9 cellular contexts compared by ENCODE assay signal in genomic region chr20:16761305-16761829, GRCh38. TPM values are rescaled to one million over a fixed set of nuclear protein-coding genes. Genes with fewer than 3 reads are reported as not detected.
DNase-seq lines count a peak whose midpoint lies in the region; ATAC-seq, FAIRE-seq and TF ChIP-seq lines count a peak whose summit lies in the region.
"Had no signal": no experiment of that assay in that cellular context is flagged by ENCODE, and none has a peak within 500 bp of the region (broad histone marks: within the 10 kb centered on the region; RNA-seq: fewer than 3 reads in every experiment).

No MANE protein-coding gene starts in this region.

- no peaks in the 10 kb centered on the region for H3K79me1 ChIP-seq in H1 (ENCODE audit: low read depth, low read length)
- H3K79me1 ChIP-seq in mesenchymal stem cell (replicated peaks; ENCODE audit: low read length, poor library complexity, severe bottlenecking) = no peaks in the 10 kb centered on the region

- H4K91ac ChIP-seq in H1 (replicated peaks; ENCODE audit: insufficient read length, low read length) (no peak overlapping the region), mesenchymal stem cell (ENCODE audit: low read length) (no peak overlapping the region)

- no peak overlapping the region for H3K27ac ChIP-seq in H1 (ENCODE audit: low read depth, low read length)
- H3K27ac ChIP-seq in mesenchymal stem cell (ENCODE audit: low read length, poor library complexity, severe bottlenecking) = no peak overlapping the region

- no peak for TF ChIP-seq POLR2A in H1 (IDR thresholded peaks at IDR 0.05; ENCODE audit: control extremely low read depth in 1 of 2, low read depth in 2 of 2, low read length in 2 of 2)

- no peak overlapping the region for H3K4me3 ChIP-seq in AG04449 (ENCODE audit: low read depth, low read length)
- no peak overlapping the region for H3K4me3 ChIP-seq in H1 (ENCODE audit: extremely low read depth in 1 of 4, insufficient read depth in 2 of 4, low read depth in 3 of 4, low read length in 4 of 4)
- H3K4me3 ChIP-seq in mesenchymal stem cell (ENCODE audit: insufficient read depth in 1 of 2, low read depth in 1 of 2, low read length in 2 of 2) = no peak overlapping the region

- no peak for TF ChIP-seq EP300 in H1 (IDR thresholded peaks at IDR 0.05; ENCODE audit: borderline replicate concordance in 1 of 2, low read depth in 2 of 2, low read length in 2 of 2)

- peak; percentile 19 for DNase-seq in AG04449 (ENCODE audit: low read depth, low spot score)
- peak; percentile 35 for DNase-seq in NCI-H524 treated with DMSO at 0.1 percent for 48 hours (lab: John Stamatoyannopoulos, UW)
- DNase-seq in activated CD4-positive, alpha-beta T cell treated with anti-CD3 and anti-CD28 coated beads, Interleukin-2, amount 50 U/mL, for 24 hours (ENCODE audit: low read depth in 1 of 2, low spot score in 1 of 2) = peak; percentile 11 to 12
- DNase-seq in H1 (ENCODE audit: low read depth in 1 of 2, low spot score in 2 of 2) = peak; percentile 41 to 59
- peak; percentile 73 for DNase-seq in mesenchymal stem cell
- peak; percentile 7 to 57 (median 30) for DNase-seq in stimulated activated naive CD4-positive, alpha-beta T cell (lab: John Stamatoyannopoulos, UW)

- H3K4me1 ChIP-seq in H1 (replicated peaks in 1 of 4; ENCODE audit: control insufficient read depth in 3 of 4, insufficient read depth in 4 of 4, low read length in 3 of 4) (peaks cover 0 to 10% (median 2%) of the 10 kb centered on the region in 4 experiments; a peak in 2 of 7 replicates), mesenchymal stem cell (ENCODE audit: control insufficient read depth, insufficient read depth, low read depth, low read length) (no peaks in the 10 kb centered on the region)

- H3K4me2 ChIP-seq in H1 (ENCODE audit: insufficient read depth in 1 of 2, low read depth in 2 of 2, low read length in 2 of 2) = no peak overlapping the region
- H3K4me2 ChIP-seq in mesenchymal stem cell (ENCODE audit: low read length, poor library complexity, severe bottlenecking) = no peak overlapping the region

- no peaks in the 10 kb centered on the region for H3K79me2 ChIP-seq in H1 (ENCODE audit: control insufficient read depth in 1 of 2, insufficient read depth in 2 of 2, low read length in 2 of 2)

- CTCF ChIA-PET in AG04449 (lab: Yijun Ruan, JAX) (interaction anchor here (0.7 to 3.3 kb wide), 13 partner anchors 9 to 1022 kb away, joined by 3 to 25 read pairs (median 4); partner anchors contain the start of gene OTOR), H1 (lab: Charles Lee; ENCODE audit: partially characterized antibody) (interaction anchor here (0.6 to 4.6 kb wide), 30 partner anchors 9 to 1357 kb away, joined by 3 to 42 read pairs (median 3); partner anchors contain the start of gene OTOR)

- H3K56ac ChIP-seq in H1 (replicated peaks; ENCODE audit: insufficient read length, low read depth, low read length) = no peak overlapping the region

- peak; percentile 59 for TF ChIP-seq CTCF in AG04449 (IDR thresholded peaks at IDR 0.05; ENCODE audit: insufficient read depth, low read length, missing control alignments)
- peak in 2 of 3 experiments; percentile 83 to 85; a peak in 3 of 4 replicates for TF ChIP-seq CTCF in H1 (IDR thresholded peaks at IDR 0.05; ENCODE audit: control extremely low read depth in 1 of 3, insufficient read depth in 1 of 3, low read depth in 1 of 3, low read length in 3 of 3)

- no peaks in the 10 kb centered on the region for H3K36me3 ChIP-seq in H1 (ENCODE audit: control insufficient read depth in 2 of 4, insufficient read depth in 4 of 4, low read length in 3 of 4)
- no peaks in the 10 kb centered on the region for H3K36me3 ChIP-seq in mesenchymal stem cell (ENCODE audit: control insufficient read depth in 1 of 2, insufficient read depth in 2 of 2, low read depth in 1 of 2, low read length in 2 of 2)

- peak; percentile 69 for ATAC-seq in GM18498 (IDR thresholded peaks at IDR 0.05; ENCODE audit: unreplicated experiment)
- peak; percentile 77 for ATAC-seq in HG03432 (IDR thresholded peaks at IDR 0.05; ENCODE audit: unreplicated experiment)

- H3K23me2 ChIP-seq in H1 (ENCODE audit: low read depth, low read length) = no peaks in the 10 kb centered on the region

- H2AK5ac ChIP-seq in H1 (ENCODE audit: low read depth, low read length) (no peak overlapping the region), mesenchymal stem cell (ENCODE audit: low read length, severe bottlenecking) (no peak overlapping the region)

- 17% methylated on average over 3 of the region's 3 CpGs; no CpG with 5 or more reads in 1 of the 2 experiments for WGBS in H1 (ENCODE audit: extremely low coverage in 1 of 2, insufficient coverage in 1 of 2, insufficient read length in 1 of 2, insufficient replicate concordance in 2 of 2, low coverage in 1 of 2, low lambda C conversion rate in 2 of 2, missing lambda C conversion rate in 1 of 2), 2 experiments
- 0% methylated on average over 2 of the region's 3 CpGs for WGBS in mesenchymal stem cell

- H2BK5ac ChIP-seq in H1 (ENCODE audit: low read depth, low read length) = no peak overlapping the region
- H2BK5ac ChIP-seq in mesenchymal stem cell (ENCODE audit: low read depth, low read length, poor library complexity, severe bottlenecking) = no peak overlapping the region

- H2BK20ac ChIP-seq in H1 (ENCODE audit: low read length) = no peak overlapping the region

- H2AFZ ChIP-seq in H1 (ENCODE audit: low read length) = peak overlapping the region; percentile 93
- H2AFZ ChIP-seq in mesenchymal stem cell (ENCODE audit: low read depth, low read length) = no peak overlapping the region

- H2BK120ac ChIP-seq in H1 (replicated peaks; ENCODE audit: low read depth, low read length) = no peak overlapping the region
- no peak overlapping the region for H2BK120ac ChIP-seq in mesenchymal stem cell (ENCODE audit: low read depth, low read length)

- H4K5ac ChIP-seq in H1 (ENCODE audit: insufficient read length, low read depth, low read length) = no peak overlapping the region

- H3K9ac ChIP-seq in H1 (replicated peaks in 1 of 4; ENCODE audit: extremely low read depth in 1 of 4, low read depth in 3 of 4, low read length in 3 of 4) (no peak overlapping the region), mesenchymal stem cell (ENCODE audit: low read length) (no peak overlapping the region)

- FAIRE-seq in H1 (lab: Jason Lieb, UNC) = peak; percentile 97

- peak; percentile 96 to 98 for TF ChIP-seq RAD21 in H1 (IDR thresholded peaks at IDR 0.05 in 1 of 2, conservative IDR thresholded peaks at IDR 0.05 in 1 of 2; ENCODE audit: low read depth in 2 of 2, low read length in 2 of 2)

- H2BK15ac ChIP-seq in H1 (ENCODE audit: low read length) (no peak overlapping the region), mesenchymal stem cell (ENCODE audit: low read depth, poor library complexity, severe bottlenecking) (no peak overlapping the region)

- H3K18ac ChIP-seq in H1 (ENCODE audit: extremely low read depth, low read length) (no peak overlapping the region), mesenchymal stem cell (ENCODE audit: low read depth in 1 of 2, low read length in 2 of 2) (no peak overlapping the region)

- H4K8ac ChIP-seq in H1 (ENCODE audit: extremely low read depth, insufficient read depth, low read length) = no peak overlapping the region
- H4K8ac ChIP-seq in mesenchymal stem cell (ENCODE audit: low read length) = no peak overlapping the region

- no peak overlapping the region for H2BK12ac ChIP-seq in H1 (ENCODE audit: low read depth, low read length)
- no peak overlapping the region for H2BK12ac ChIP-seq in mesenchymal stem cell (ENCODE audit: low read length in 2 of 2)

- no peak overlapping the region for H3K14ac ChIP-seq in H1 (ENCODE audit: insufficient read length)
- H3K14ac ChIP-seq in mesenchymal stem cell (ENCODE audit: low read length in 2 of 2) = no peak overlapping the region

- POLR2A ChIA-PET in AG04449 (lab: Yijun Ruan, JAX) (no interaction called here), H1 (lab: Charles Lee; ENCODE audit: partially characterized antibody) (no interaction called here)

- H3K27me3 ChIP-seq in H1 (replicated peaks in 1 of 4; ENCODE audit: control insufficient read depth in 3 of 4, extremely low read depth in 1 of 4, insufficient read depth in 3 of 4, low read length in 3 of 4) (no peaks in the 10 kb centered on the region), mesenchymal stem cell (ENCODE audit: control insufficient read depth in 1 of 2, insufficient read depth in 1 of 2, low read length in 2 of 2) (peaks cover 28 to 30% of the 10 kb centered on the region in 2 experiments)

- H3K23ac ChIP-seq in H1 (ENCODE audit: insufficient read length) = no peak overlapping the region
- no peak overlapping the region for H3K23ac ChIP-seq in mesenchymal stem cell (ENCODE audit: low read length in 2 of 2)

- H3K9me3 ChIP-seq in H1 (ENCODE audit: insufficient read depth in 2 of 2, low read depth in 1 of 2, low read length in 1 of 2) (0 out of 4 replicates have a peak, but pooled peaks cover 0 to under 1% of the 10 kb centered on the region in 2 experiments), mesenchymal stem cell (ENCODE audit: control insufficient read depth, low read length) (no peaks in the 10 kb centered on the region)

- no peak overlapping the region for H3K4ac ChIP-seq in H1 (replicated peaks; ENCODE audit: insufficient read length, low read depth, low read length)
- no peak overlapping the region for H3K4ac ChIP-seq in mesenchymal stem cell (ENCODE audit: low read depth in 1 of 2, low read length in 2 of 2)

- no peaks in the 10 kb centered on the region for H4K20me1 ChIP-seq in H1 (replicated peaks in 1 of 2; ENCODE audit: control insufficient read depth in 1 of 2, insufficient read depth in 2 of 2, low read length in 2 of 2)

RNA-seq across cellular contexts. Expression of gene OTOR, which starts 13.2 kb away (rescaled TPM):
- total RNA-seq in H1 (2021; fragmentation: NEBNext Ultra II Directional; extraction: Animal tissue kit (Norgen Biotek cat#: 25700)) = not detected in 2 replicates
- not detected in 2 replicates for polyA plus RNA-seq in H1 (2011; rRNA removed)
- polyA plus RNA-seq in H1 (2011; cell fraction: cytosol; rRNA removed) = not detected
- not detected for polyA plus RNA-seq in H1 (2011; cell fraction: nucleus; rRNA removed)
- polyA plus RNA-seq in H1 (2012, experiment 1 of 2) = not detected in 4 replicates
- not detected for polyA plus RNA-seq in H1 (2012, experiment 2 of 2)
- not detected for polyA plus RNA-seq in H1 (2013, experiment 1 of 2)
- polyA plus RNA-seq in H1 (2013, experiment 2 of 2) = not detected
- not detected in 2 replicates for polyA minus RNA-seq in H1 (2011; rRNA and poly(A)+ RNA removed)
- polyA minus RNA-seq in H1 (2011; cell fraction: cytosol; rRNA and poly(A)+ RNA removed) = not detected
- polyA minus RNA-seq in H1 (2011; cell fraction: nucleus; rRNA and poly(A)+ RNA removed) = not detected
- not detected for polyA plus RNA-seq in mesenchymal stem cell (2013, experiment 1 of 2)
- not detected for polyA plus RNA-seq in mesenchymal stem cell (2013, experiment 2 of 2)
- total RNA-seq: skeletal muscle tissue had no signal

RNA-seq across cellular contexts. Expression of gene SNRPB2, which starts 31.5 kb away (rescaled TPM):
- 99.6 and 102 TPM in 2 replicates for total RNA-seq in H1 (2021; fragmentation: NEBNext Ultra II Directional; extraction: Animal tissue kit (Norgen Biotek cat#: 25700))
- 27.2 and 49.4 TPM in 2 replicates for polyA plus RNA-seq in H1 (2011; rRNA removed)
- 73.4 TPM for polyA plus RNA-seq in H1 (2011; cell fraction: cytosol; rRNA removed)
- polyA plus RNA-seq in H1 (2011; cell fraction: nucleus; rRNA removed) = 8.1 TPM
- 59.4 to 113 TPM (median 69.6 TPM) in 4 replicates for polyA plus RNA-seq in H1 (2012, experiment 1 of 2)
- polyA plus RNA-seq in H1 (2012, experiment 2 of 2) = 11.2 TPM
- 173 TPM for polyA plus RNA-seq in H1 (2013, experiment 1 of 2)
- 174 TPM for polyA plus RNA-seq in H1 (2013, experiment 2 of 2)
- 16.8 and 19.6 TPM in 2 replicates for polyA minus RNA-seq in H1 (2011; rRNA and poly(A)+ RNA removed)
- polyA minus RNA-seq in H1 (2011; cell fraction: cytosol; rRNA and poly(A)+ RNA removed) = 21.1 TPM
- polyA minus RNA-seq in H1 (2011; cell fraction: nucleus; rRNA and poly(A)+ RNA removed) = 19.5 TPM
- 112 TPM for polyA plus RNA-seq in mesenchymal stem cell (2013, experiment 1 of 2)
- 116 TPM for polyA plus RNA-seq in mesenchymal stem cell (2013, experiment 2 of 2)

Comparison
In these comparisons a context has a peak if more than half of its experiments do, and no peak if none do; other contexts are left out.
1. DNase-seq: peak in every context shown above with its lines; median percentile 73 in mesenchymal stem cell; 50 in H1; 35 in NCI-H524 treated with DMSO at 0.1 percent for 48 hours; 30 in stimulated activated naive CD4-positive, alpha-beta T cell; 19 in AG04449; 12 in activated CD4-positive, alpha-beta T cell treated with anti-CD3 and anti-CD28 coated beads, Interleukin-2, amount 50 U/mL, for 24 hours.